1 cellular context compared by ENCODE assay signal in the genomic region with DNA sequence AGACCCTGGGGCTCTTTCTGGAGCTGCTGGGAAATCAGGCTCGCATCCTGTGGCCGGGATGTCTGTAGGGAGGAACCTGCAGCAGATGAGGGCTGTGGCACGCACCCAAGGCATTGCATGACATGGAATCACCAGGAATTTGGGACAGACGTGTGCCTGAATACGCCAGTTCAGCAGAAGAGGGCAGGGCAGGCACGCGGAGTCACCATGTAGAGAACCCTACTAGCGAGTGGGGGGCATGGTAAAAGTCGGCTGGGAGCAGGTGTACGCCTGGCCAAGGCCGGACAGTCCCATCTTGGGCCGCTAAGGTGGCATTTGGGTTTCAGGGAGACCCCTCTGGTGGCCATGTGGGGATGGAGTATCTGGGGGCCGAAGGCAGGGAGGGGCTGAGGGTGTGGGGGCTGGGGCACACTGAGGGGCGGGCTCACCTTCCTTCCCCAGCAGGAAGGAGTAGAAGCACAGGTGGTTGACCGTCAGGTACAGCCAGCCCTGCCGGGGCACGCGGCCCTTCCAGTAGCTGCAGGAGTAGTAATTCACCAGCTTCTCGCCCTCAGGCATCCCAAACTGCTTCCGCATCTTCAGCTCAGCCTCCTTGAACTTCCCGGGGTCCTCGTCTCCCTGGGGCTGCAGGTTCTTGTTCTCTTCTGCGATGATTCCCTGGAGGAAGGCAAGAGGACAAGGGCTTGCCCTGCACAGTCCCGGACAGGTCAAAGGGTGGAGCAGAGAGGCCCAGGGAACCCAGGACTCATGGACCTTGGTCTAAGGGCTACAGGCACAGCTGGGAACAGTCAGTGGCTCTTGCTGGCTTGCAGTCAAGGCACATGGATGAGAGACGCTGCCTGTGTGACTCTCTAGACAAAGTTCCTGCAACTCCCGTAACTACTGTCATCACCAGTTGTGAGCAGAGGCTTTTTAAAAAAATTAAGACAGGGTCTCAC.
TF ChIP-seq lines count a peak whose summit lies in the region.

No MANE protein-coding gene starts in this region.

TF ChIP-seq in HepG2, 621 proteins besides CTCF, POLR2A, EP300 and RAD21 (continued from another document):
- TF ChIP-seq ZUFSP (CRISPR knock-in tag; IDR thresholded peaks at IDR 0.05; ENCODE audit: borderline replicate concordance) = no peak
- TF ChIP-seq HNF4G (IDR thresholded peaks at IDR 0.05; ENCODE audit: borderline replicate concordance, low read depth, low read length) = peak; percentile 57
- TF ChIP-seq HNF4G (CRISPR knock-in tag; IDR thresholded peaks at IDR 0.05; ENCODE audit: borderline replicate concordance, low read depth) = 0 out of 2 replicates have a peak, but pooled peaks have one; percentile 27
- no peak for TF ChIP-seq SPEN (CRISPR knock-in tag; IDR thresholded peaks at IDR 0.05; ENCODE audit: low read depth)
- TF ChIP-seq NFE2L1 (CRISPR knock-in tag; IDR thresholded peaks at IDR 0.05; ENCODE audit: borderline replicate concordance) = no peak
- no peak for TF ChIP-seq NRL (CRISPR knock-in tag; IDR thresholded peaks at IDR 0.05; ENCODE audit: borderline replicate concordance)
- TF ChIP-seq, protein P1, sequence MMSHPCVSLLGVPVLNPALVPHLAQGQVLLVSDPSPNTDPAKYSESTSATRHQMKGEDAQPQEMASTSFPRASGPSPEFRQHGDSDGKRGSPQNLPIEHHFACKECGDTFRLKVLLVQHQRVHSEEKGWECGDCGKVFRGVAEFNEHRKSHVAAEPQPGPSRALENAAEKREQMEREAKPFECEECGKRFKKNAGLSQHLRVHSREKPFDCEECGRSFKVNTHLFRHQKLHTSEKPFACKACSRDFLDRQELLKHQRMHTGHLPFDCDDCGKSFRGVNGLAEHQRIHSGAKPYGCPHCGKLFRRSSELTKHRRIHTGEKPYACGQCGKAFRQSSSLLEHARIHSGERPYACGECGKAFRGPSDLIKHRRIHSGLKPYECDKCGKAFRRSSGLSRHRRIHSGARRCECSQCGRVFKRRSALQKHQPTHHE (CRISPR knock-in tag; IDR thresholded peaks at IDR 0.05; ENCODE audit: borderline replicate concordance) = no peak
- TF ChIP-seq HNF4A (CRISPR knock-in tag; IDR thresholded peaks at IDR 0.05) = peak; percentile 69
- TF ChIP-seq ZNF10 (CRISPR knock-in tag; IDR thresholded peaks at IDR 0.05; ENCODE audit: borderline replicate concordance, low read depth) = no peak
- TF ChIP-seq TCF7L2 (IDR thresholded peaks at IDR 0.05; ENCODE audit: low read depth, low read length) = no peak
- no peak for TF ChIP-seq SATB2 (CRISPR knock-in tag; IDR thresholded peaks at IDR 0.05)
- no peak for TF ChIP-seq FOXC1 (CRISPR knock-in tag; IDR thresholded peaks at IDR 0.05; ENCODE audit: borderline replicate concordance)
- no peak for TF ChIP-seq ZNF660 (CRISPR knock-in tag; IDR thresholded peaks at IDR 0.05; ENCODE audit: borderline replicate concordance, low read depth)
- TF ChIP-seq ZNF598 (CRISPR knock-in tag; IDR thresholded peaks at IDR 0.05; ENCODE audit: borderline replicate concordance) = no peak
- TF ChIP-seq, protein P2, sequence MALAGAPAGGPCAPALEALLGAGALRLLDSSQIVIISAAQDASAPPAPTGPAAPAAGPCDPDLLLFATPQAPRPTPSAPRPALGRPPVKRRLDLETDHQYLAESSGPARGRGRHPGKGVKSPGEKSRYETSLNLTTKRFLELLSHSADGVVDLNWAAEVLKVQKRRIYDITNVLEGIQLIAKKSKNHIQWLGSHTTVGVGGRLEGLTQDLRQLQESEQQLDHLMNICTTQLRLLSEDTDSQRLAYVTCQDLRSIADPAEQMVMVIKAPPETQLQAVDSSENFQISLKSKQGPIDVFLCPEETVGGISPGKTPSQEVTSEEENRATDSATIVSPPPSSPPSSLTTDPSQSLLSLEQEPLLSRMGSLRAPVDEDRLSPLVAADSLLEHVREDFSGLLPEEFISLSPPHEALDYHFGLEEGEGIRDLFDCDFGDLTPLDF (CRISPR knock-in tag; IDR thresholded peaks at IDR 0.05) = no peak
- TF ChIP-seq SALL2 (CRISPR knock-in tag; IDR thresholded peaks at IDR 0.05) = no peak
- TF ChIP-seq SP2 (CRISPR knock-in tag; IDR thresholded peaks at IDR 0.05) = no peak
- TF ChIP-seq TRIM22 (IDR thresholded peaks at IDR 0.05) = no peak
- TF ChIP-seq SIX4 (CRISPR knock-in tag; IDR thresholded peaks at IDR 0.05) = no peak
- TF ChIP-seq TFAP4 (IDR thresholded peaks at IDR 0.05; ENCODE audit: borderline replicate concordance, low read depth) = peak; percentile 24; the same call in 1 of the 2 replicates
- TF ChIP-seq NR2F1 (CRISPR knock-in tag; IDR thresholded peaks at IDR 0.05) = no peak
- TF ChIP-seq ZNF639 (CRISPR knock-in tag; conservative IDR thresholded peaks at IDR 0.05) = no peak
- no peak for TF ChIP-seq ZNF761 (CRISPR knock-in tag; conservative IDR thresholded peaks at IDR 0.05)
- no peak for TF ChIP-seq RORA (CRISPR knock-in tag; IDR thresholded peaks at IDR 0.05)
- no peak for TF ChIP-seq ZNF678 (CRISPR knock-in tag; IDR thresholded peaks at IDR 0.05)
- TF ChIP-seq ZNF644 (CRISPR knock-in tag; IDR thresholded peaks at IDR 0.05; ENCODE audit: low read depth) = no peak
- no peak for TF ChIP-seq TARDBP (CRISPR knock-in tag; IDR thresholded peaks at IDR 0.05)
- TF ChIP-seq ZFP90 (CRISPR knock-in tag; IDR thresholded peaks at IDR 0.05; ENCODE audit: borderline replicate concordance) = no peak
- peak; percentile 61; the same call in 1 of the 2 replicates for TF ChIP-seq ESRRA (CRISPR knock-in tag; IDR thresholded peaks at IDR 0.05; ENCODE audit: low read depth)
- no peak for TF ChIP-seq SYNCRIP (IDR thresholded peaks at IDR 0.05; ENCODE audit: insufficient read depth, low read depth, low read length)
- no peak for TF ChIP-seq ERF (CRISPR knock-in tag; IDR thresholded peaks at IDR 0.05)
- TF ChIP-seq, protein P3, sequence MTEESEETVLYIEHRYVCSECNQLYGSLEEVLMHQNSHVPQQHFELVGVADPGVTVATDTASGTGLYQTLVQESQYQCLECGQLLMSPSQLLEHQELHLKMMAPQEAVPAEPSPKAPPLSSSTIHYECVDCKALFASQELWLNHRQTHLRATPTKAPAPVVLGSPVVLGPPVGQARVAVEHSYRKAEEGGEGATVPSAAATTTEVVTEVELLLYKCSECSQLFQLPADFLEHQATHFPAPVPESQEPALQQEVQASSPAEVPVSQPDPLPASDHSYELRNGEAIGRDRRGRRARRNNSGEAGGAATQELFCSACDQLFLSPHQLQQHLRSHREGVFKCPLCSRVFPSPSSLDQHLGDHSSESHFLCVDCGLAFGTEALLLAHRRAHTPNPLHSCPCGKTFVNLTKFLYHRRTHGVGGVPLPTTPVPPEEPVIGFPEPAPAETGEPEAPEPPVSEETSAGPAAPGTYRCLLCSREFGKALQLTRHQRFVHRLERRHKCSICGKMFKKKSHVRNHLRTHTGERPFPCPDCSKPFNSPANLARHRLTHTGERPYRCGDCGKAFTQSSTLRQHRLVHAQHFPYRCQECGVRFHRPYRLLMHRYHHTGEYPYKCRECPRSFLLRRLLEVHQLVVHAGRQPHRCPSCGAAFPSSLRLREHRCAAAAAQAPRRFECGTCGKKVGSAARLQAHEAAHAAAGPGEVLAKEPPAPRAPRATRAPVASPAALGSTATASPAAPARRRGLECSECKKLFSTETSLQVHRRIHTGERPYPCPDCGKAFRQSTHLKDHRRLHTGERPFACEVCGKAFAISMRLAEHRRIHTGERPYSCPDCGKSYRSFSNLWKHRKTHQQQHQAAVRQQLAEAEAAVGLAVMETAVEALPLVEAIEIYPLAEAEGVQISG (CRISPR knock-in tag; IDR thresholded peaks at IDR 0.05) = no peak
- TF ChIP-seq, protein P4, sequence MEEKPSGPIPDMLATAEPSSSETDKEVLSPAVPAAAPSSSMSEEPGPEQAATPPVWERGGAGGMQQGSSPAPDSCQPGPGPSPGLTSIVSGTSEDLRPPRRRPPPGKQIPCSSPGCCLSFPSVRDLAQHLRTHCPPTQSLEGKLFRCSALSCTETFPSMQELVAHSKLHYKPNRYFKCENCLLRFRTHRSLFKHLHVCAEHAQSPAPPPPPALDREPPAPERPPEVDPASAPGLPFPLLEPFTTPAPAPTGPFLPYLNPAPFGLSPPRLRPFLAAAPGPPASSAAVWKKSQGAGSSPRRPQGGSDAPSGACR (CRISPR knock-in tag; IDR thresholded peaks at IDR 0.05) = no peak
